Comparison of ENCODE assay signal across 8 cellular contexts in the genomic region with DNA sequence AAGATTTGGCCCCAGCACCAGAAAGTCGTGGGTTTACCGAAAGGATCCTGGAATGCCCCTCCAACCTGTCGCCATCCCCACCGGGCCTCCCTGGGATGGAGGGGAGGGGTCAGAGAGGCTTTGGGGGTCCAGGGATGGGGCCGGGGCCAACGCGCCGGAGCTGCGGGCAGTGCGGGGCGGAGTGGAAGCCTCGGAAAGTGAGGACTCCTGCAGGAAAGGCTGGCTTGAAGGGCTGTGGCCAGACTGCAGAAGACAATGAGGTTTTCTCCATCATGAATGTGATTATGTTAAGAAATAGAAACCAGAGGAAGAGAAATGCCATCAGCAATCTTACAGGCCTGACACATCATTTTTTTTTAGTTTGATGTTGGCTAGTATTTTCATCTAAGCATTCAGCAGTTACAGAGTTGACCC. TPM values are rescaled to one million over a fixed set of nuclear protein-coding genes. Genes with fewer than 3 reads are reported as not detected.
DNase-seq lines count a peak whose midpoint lies in the region; ATAC-seq and TF ChIP-seq lines count a peak whose summit lies in the region.

No MANE protein-coding gene starts in this region.

- peak overlapping the region; percentile 95 for H3K4me3 Mint-ChIP-seq in glutamatergic neuron (ENCODE audit: unreplicated experiment)

- ATAC-seq in Right ventricle myocardium inferior, result peak; percentile 39
- ATAC-seq in HG02678 (IDR thresholded peaks at IDR 0.05; ENCODE audit: unreplicated experiment), result peak; percentile 10
- no peak for ATAC-seq in GM19324 (IDR thresholded peaks at IDR 0.05; ENCODE audit: low FRiP score, unreplicated experiment)

- intact Hi-C loops in Right ventricle myocardium inferior (cut with DNase I) (no loop called here), cardiac septum (cut with DNase I) (loop anchor here (2.0 to 5.0 kb wide), 4 partner anchors 36 to 116 kb away; no protein-coding TSS in a partner anchor)

- no peak for DNase-seq in Right ventricle myocardium inferior (ENCODE audit: missing footprints)
- no peak for DNase-seq in cardiac septum (ENCODE audit: low spot score)
- DNase-seq in NCI-H510A (lab: John Stamatoyannopoulos, UW), result peak; percentile 19
- DNase-seq in activated naive CD4-positive, alpha-beta T cell treated with anti-CD3 and anti-CD28 coated beads, Interleukin-2, amount 50 U/mL, for 16 hours, result peak; percentile 35
- peak; percentile 62 for DNase-seq in glutamatergic neuron
- DNase-seq in occipital lobe (lab: John Stamatoyannopoulos, UW), result peak; percentile 36

- no peaks in the 10 kb centered on the region for H3K36me3 Mint-ChIP-seq in glutamatergic neuron (ENCODE audit: unreplicated experiment)

- peaks cover 6% of the 10 kb centered on the region for H3K9me3 Mint-ChIP-seq in glutamatergic neuron (ENCODE audit: unreplicated experiment)

- peak overlapping the region; percentile 91 for H3K27ac Mint-ChIP-seq in glutamatergic neuron (ENCODE audit: unreplicated experiment)

- peaks cover 1% of the 10 kb centered on the region for H3K27me3 Mint-ChIP-seq in glutamatergic neuron (ENCODE audit: unreplicated experiment)

- peaks cover 20% of the 10 kb centered on the region for H3K4me1 Mint-ChIP-seq in glutamatergic neuron (ENCODE audit: low read depth, unreplicated experiment)

- no peak for TF ChIP-seq CTCF in glutamatergic neuron (IDR thresholded peaks at IDR 0.05; ENCODE audit: partially characterized antibody, unreplicated experiment)

RNA-seq across cellular contexts. Expression of a gene that starts 0.7 kb away (rescaled TPM):
- 9.0 TPM for total RNA-seq in Right ventricle myocardium inferior
- total RNA-seq in cardiac septum, result 15.5 TPM
- total RNA-seq in glutamatergic neuron (ENCODE audit: unreplicated experiment), result 56.1 TPM
- total RNA-seq in occipital lobe, result 62.1 TPM

Comparison
In these comparisons a context has a peak if more than half of its experiments do, and no peak if none do; other contexts are left out.
1. DNase-seq: peak in NCI-H510A (single experiment), activated naive CD4-positive, alpha-beta T cell treated with anti-CD3 and anti-CD28 coated beads, Interleukin-2, amount 50 U/mL, for 16 hours (single experiment), glutamatergic neuron (single experiment) and occipital lobe (single experiment); none in Right ventricle myocardium inferior (single experiment) and cardiac septum (single experiment).